In genomic region chr15:63600646-63601025, GRCh38 we compare ENCODE assay signal across 8 cellular contexts. TPM values are rescaled to one million over a fixed set of nuclear protein-coding genes. Genes with fewer than 3 reads are reported as not detected.
A peak's percentile ranks its signal among the peaks of the same experiment; 100 is the strongest.
DNase-seq lines count a peak whose midpoint lies in the region; ATAC-seq, FAIRE-seq and TF ChIP-seq lines count a peak whose summit lies in the region.

No MANE protein-coding gene starts in this region.

- TF ChIP-seq CTCF in adrenal gland (IDR thresholded peaks at IDR 0.05) (peak in 2 of 6 experiments; percentile 38 to 53), left ventricle myocardium inferior (IDR thresholded peaks at IDR 0.05; ENCODE audit: borderline replicate concordance) (peak; percentile 28), prostate gland (IDR thresholded peaks at IDR 0.05) (peak in 3 of 4 experiments; percentile 21 to 54 (median 43))

- H3K9me3 ChIP-seq in adrenal gland (replicated peaks in 1 of 3): no peaks in the 10 kb centered on the region
- H3K9me3 ChIP-seq in left ventricle myocardium inferior (replicated peaks): no peaks in the 10 kb centered on the region
- H3K9me3 ChIP-seq in prostate gland: no peaks in the 10 kb centered on the region

- DNase-seq in GM12891 (ENCODE audit: insufficient read length, low spot score) (peak; percentile 85), NCI-H1048 (lab: John Stamatoyannopoulos, UW) (peak; percentile 89), SW480 (ENCODE audit: low spot score) (peak; percentile 86), adrenal gland (peak; percentile 90 to 95 (median 91)), left ventricle myocardium inferior (peak; percentile 88), prostate gland (ENCODE audit: low spot score) (peak; percentile 81), ureter (ENCODE audit: low spot score) (peak; percentile 88)

- H3K4me3 ChIP-seq in adrenal gland: peak overlapping the region in 3 of 4 donors; percentile 72 to 86 (median 78)
- H3K4me3 ChIP-seq in left ventricle myocardium inferior: peak overlapping the region; percentile 81
- H3K4me3 ChIP-seq in prostate gland: peak overlapping the region; percentile 63 to 73

- intact Hi-C loops in adrenal gland (cut with DNase I) (no loop called here), left ventricle myocardium inferior (cut with micrococcal nuclease) (no loop called here), prostate gland (cut with DNase I) (no loop called here)

- H3K27ac ChIP-seq in adrenal gland (peak overlapping the region; percentile 2 to 99 (median 91)), left ventricle myocardium inferior (replicated peaks) (peak overlapping the region; percentile 93), prostate gland (peak overlapping the region; percentile 88 to 89)

- FAIRE-seq in GM12891 (lab: Jason Lieb, UNC): peak; percentile 100

- peak; percentile 58 for ATAC-seq in HG02623 (IDR thresholded peaks at IDR 0.05; ENCODE audit: unreplicated experiment)

- TF ChIP-seq POLR2A in GM12891 (IDR thresholded peaks at IDR 0.05; ENCODE audit: low read depth, low read length) (peak; percentile 77), adrenal gland (IDR thresholded peaks at IDR 0.05) (peak; percentile 86 to 98), prostate gland (IDR thresholded peaks at IDR 0.05) (peak; percentile 66)

- no peaks in the 10 kb centered on the region for H3K27me3 ChIP-seq in adrenal gland
- no peaks in the 10 kb centered on the region for H3K27me3 ChIP-seq in left ventricle myocardium inferior (ENCODE audit: low read depth)
- H3K27me3 ChIP-seq in prostate gland (replicated peaks; ENCODE audit: insufficient read depth): no peaks in the 10 kb centered on the region

- H3K36me3 ChIP-seq in adrenal gland (replicated peaks in 1 of 2) (no peaks in the 10 kb centered on the region), left ventricle myocardium inferior (no peaks in the 10 kb centered on the region), prostate gland (no peaks in the 10 kb centered on the region)

- H3K4me1 ChIP-seq in adrenal gland (replicated peaks in 1 of 2) (peaks cover 9 to 19% of the 10 kb centered on the region in 2 donors), left ventricle myocardium inferior (peaks cover 86% of the 10 kb centered on the region), prostate gland (replicated peaks) (peaks cover 20% of the 10 kb centered on the region)

- 0 to 1% (median 1%) methylated on average over 24 to 58 of the region's 58 CpGs; no CpG with 5 or more reads in 1 of the 4 donors for WGBS in adrenal gland, 4 donors
- WGBS in prostate gland: 2% methylated on average over 15 of the region's 58 CpGs

TF ChIP-seq in GM12891, 5 proteins besides CTCF, POLR2A, EP300 and RAD21:
- TF ChIP-seq PAX5 (IDR thresholded peaks at IDR 0.05; ENCODE audit: insufficient read depth, low read length, severe bottlenecking): peak; percentile 89
- peak; percentile 79; the same call in 1 of the 2 replicates for TF ChIP-seq POLR2AphosphoS5 (IDR thresholded peaks at IDR 0.05; ENCODE audit: low read depth, low read length)
- TF ChIP-seq SPI1 (IDR thresholded peaks at IDR 0.05; ENCODE audit: low read depth, low read length): no peak
- peak; percentile 66; the same call in 1 of the 2 replicates for TF ChIP-seq TAF1 (IDR thresholded peaks at IDR 0.05; ENCODE audit: low read depth, low read length)
- TF ChIP-seq POU2F2 (IDR thresholded peaks at IDR 0.05; ENCODE audit: low read depth, low read length): no peak
TF ChIP-seq in GM12891: peak in this region for 3.

RNA-seq across cellular contexts. Expression of gene FBXL22, which starts 3.4 kb away (rescaled TPM):
- 0.21 TPM for polyA plus RNA-seq in GM12891 (2012; ENCODE audit: low read depth, missing spikeins)
- total RNA-seq in adrenal gland (under 1 TPM in 7 of 8 donors, not detected in 1; 0.42 to 0.93 (median 0.78) TPM), left ventricle myocardium inferior (29.5 TPM), prostate gland (10 to 100 TPM; 12.5 to 39.6 TPM), ureter (13.3 TPM)
- polyA plus RNA-seq in adrenal gland: 1 to 10 TPM in 2 of 3 donors, under 1 TPM in 1; 0.37 to 5.9 (median 1.0) TPM

Comparison
In these comparisons a context has a peak if more than half of its experiments do, and no peak if none do; other contexts are left out.
1. Peak in every context shown above with its lines: DNase-seq, ATAC-seq, H3K4me3 ChIP-seq and H3K27ac ChIP-seq.